In genomic region chr2:233147136-233147828, GRCh38 we compare ENCODE assay signal across 17 cellular contexts.
"Had no signal": no experiment of that assay in that cellular context is flagged by ENCODE, and none has a peak within 500 bp of the region (broad histone marks: within the 10 kb centered on the region; RNA-seq: fewer than 3 reads in every experiment).

No MANE protein-coding gene starts in this region.

- ATAC-seq: foreskin keratinocyte; left cardiac atrium; left ventricle myocardium superior; naive thymus-derived CD4-positive, alpha-beta T cell; right cardiac atrium; stimulated activated naive CD8-positive, alpha-beta T cell treated with anti-CD3 and anti-CD28 coated beads, Interleukin-15, amount 100 ng/mL, for 72 hours had no signal

- H3K9me3 ChIP-seq: colonic mucosa, ovary, testis, tibial nerve had no signal

- H3K4me3 ChIP-seq: colonic mucosa, neural progenitor cell, ovary, testis, tibial nerve had no signal

- H3K27ac Mint-ChIP-seq: neural progenitor cell had no signal

- H3K27me3 ChIP-seq: colonic mucosa, foreskin keratinocyte, neural progenitor cell, ovary, testis, tibial nerve had no signal

- H3K4me3 Mint-ChIP-seq: naive thymus-derived CD4-positive, alpha-beta T cell; neural progenitor cell; stimulated activated naive CD8-positive, alpha-beta T cell treated with anti-CD3 and anti-CD28 coated beads, Interleukin-15, amount 100 ng/mL, for 72 hours had no signal

- H3K4me1 ChIP-seq: colonic mucosa, foreskin keratinocyte, neural progenitor cell, testis had no signal

- H3K4me1 Mint-ChIP-seq: neural progenitor cell had no signal

- H3K27ac ChIP-seq: colonic mucosa, foreskin keratinocyte, neural progenitor cell, ovary, testis, tibial nerve had no signal

- H3K36me3 Mint-ChIP-seq: neural progenitor cell had no signal

- DNase-seq: colonic mucosa; dermis blood vessel endothelial cell; erythroblast; foreskin keratinocyte; kidney; left cardiac atrium; left ventricle myocardium superior; mesendoderm; naive thymus-derived CD4-positive, alpha-beta T cell; ovary; right cardiac atrium; small intestine; stimulated activated CD4-positive, alpha-beta T cell treated with anti-CD3 and anti-CD28 coated beads, Interleukin-2, amount 100 ng/mL, for 48 hours; stimulated activated naive CD8-positive, alpha-beta T cell treated with anti-CD3 and anti-CD28 coated beads, Interleukin-15, amount 100 ng/mL, for 72 hours; testis had no signal

- H3K36me3 ChIP-seq: colonic mucosa, neural progenitor cell, ovary had no signal

- H3K27me3 Mint-ChIP-seq: naive thymus-derived CD4-positive, alpha-beta T cell; stimulated activated naive CD8-positive, alpha-beta T cell treated with anti-CD3 and anti-CD28 coated beads, Interleukin-15, amount 100 ng/mL, for 72 hours had no signal
